Comparison of ENCODE assay signal across 8 cellular contexts in the genomic region with DNA sequence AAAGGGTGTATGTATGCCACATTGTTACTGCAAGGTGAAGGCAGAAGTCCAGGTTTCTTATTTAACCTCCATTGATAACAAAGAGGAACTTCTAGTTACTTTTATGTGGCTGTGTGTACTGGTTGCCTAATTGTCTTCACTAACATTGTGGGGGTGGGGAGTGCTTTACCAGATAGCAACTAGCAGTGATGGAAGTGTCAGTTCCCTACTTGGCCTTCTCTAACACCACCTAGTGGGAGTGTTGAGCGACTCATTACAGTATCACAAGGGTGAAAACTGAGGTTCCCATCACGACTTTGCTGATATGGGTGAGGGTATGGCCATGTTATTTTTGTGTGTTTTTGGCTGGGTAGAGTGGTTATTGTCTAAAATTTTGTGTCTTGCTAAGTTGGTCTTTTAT.
DNase-seq lines count a peak whose midpoint lies in the region; ATAC-seq and TF ChIP-seq lines count a peak whose summit lies in the region.

No MANE protein-coding gene starts in this region.

- H3K4me3 ChIP-seq in Caco-2 (ENCODE audit: low read depth, low read length) (no peak overlapping the region), left lung (no peak overlapping the region), ascending aorta (no peak overlapping the region)

- no peaks in the 10 kb centered on the region for H3K9me3 Mint-ChIP-seq in Caco-2 (ENCODE audit: unreplicated experiment)
- H3K9me3 Mint-ChIP-seq in activated naive CD4-positive, alpha-beta T cell treated with anti-CD3 and anti-CD28 coated beads for 36 hours = peaks cover 2% of the 10 kb centered on the region

- no peaks in the 10 kb centered on the region for H3K4me1 Mint-ChIP-seq in Caco-2 (ENCODE audit: low read depth, unreplicated experiment)
- H3K4me1 Mint-ChIP-seq in activated naive CD4-positive, alpha-beta T cell treated with anti-CD3 and anti-CD28 coated beads for 36 hours (ENCODE audit: low read depth) = no peaks in the 10 kb centered on the region

- ATAC-seq in GM21381 (IDR thresholded peaks at IDR 0.05; ENCODE audit: unreplicated experiment) (peak; percentile 57), HG03520 (IDR thresholded peaks at IDR 0.05; ENCODE audit: unreplicated experiment) (peak; percentile 96), left lung (peak; percentile 66)

- no peak overlapping the region for H3K27ac Mint-ChIP-seq in Caco-2 (ENCODE audit: unreplicated experiment)
- no peak overlapping the region for H3K27ac Mint-ChIP-seq in activated naive CD4-positive, alpha-beta T cell treated with anti-CD3 and anti-CD28 coated beads for 36 hours

- DNase-seq in Caco-2 (peak; percentile 61 to 65), SKM-1 (lab: John Stamatoyannopoulos, UW; ENCODE audit: unreplicated experiment) (peak; percentile 90), left lung (no peak), ascending aorta (ENCODE audit: low spot score in 2 of 2) (no peak), GDM1 (lab: John Stamatoyannopoulos, UW) (no peak)
- DNase-seq in activated naive CD4-positive, alpha-beta T cell treated with anti-CD3 and anti-CD28 coated beads for 36 hours = no peak

- H3K9me3 ChIP-seq in Caco-2 (no peaks in the 10 kb centered on the region), left lung (no peaks in the 10 kb centered on the region), ascending aorta (no peaks in the 10 kb centered on the region)

- H3K36me3 Mint-ChIP-seq in Caco-2 (ENCODE audit: insufficient read depth, unreplicated experiment) = no peaks in the 10 kb centered on the region
- no peaks in the 10 kb centered on the region for H3K36me3 Mint-ChIP-seq in activated naive CD4-positive, alpha-beta T cell treated with anti-CD3 and anti-CD28 coated beads for 36 hours (ENCODE audit: low read depth)

- POLR2A ChIA-PET in Caco-2 (lab: Charles Lee) = no interaction called here

- BruUV-seq in Caco-2 (replicated peaks; lab: Mats Ljungman, UMichigan) = no TSS peak

- no peaks in the 10 kb centered on the region for H3K27me3 Mint-ChIP-seq in Caco-2 (ENCODE audit: insufficient read depth, unreplicated experiment)
- H3K27me3 Mint-ChIP-seq in activated naive CD4-positive, alpha-beta T cell treated with anti-CD3 and anti-CD28 coated beads for 36 hours (ENCODE audit: low read depth) = no peaks in the 10 kb centered on the region

- no peak overlapping the region for H3K27ac ChIP-seq in left lung
- H3K27ac ChIP-seq in ascending aorta = no peak overlapping the region

- CTCF ChIA-PET in Caco-2 (lab: Charles Lee) = no interaction called here
- CTCF ChIA-PET in activated naive CD4-positive, alpha-beta T cell treated with anti-CD3 and anti-CD28 coated beads for 36 hours (lab: Charles Lee) = interaction anchor here (0.8 kb wide), 1 partner anchor 18 kb away, joined by 3 read pairs; no protein-coding TSS in a partner anchor

- no peak overlapping the region for H3K4me3 Mint-ChIP-seq in Caco-2 (ENCODE audit: unreplicated experiment)
- H3K4me3 Mint-ChIP-seq in activated naive CD4-positive, alpha-beta T cell treated with anti-CD3 and anti-CD28 coated beads for 36 hours = no peak overlapping the region

- H3K27me3 ChIP-seq in Caco-2 (replicated peaks; ENCODE audit: control insufficient read depth, insufficient read depth, low read length) (no peaks in the 10 kb centered on the region), left lung (no peaks in the 10 kb centered on the region), ascending aorta (no peaks in the 10 kb centered on the region)

- intact Hi-C loops in Caco-2 (cut with micrococcal nuclease; ENCODE audit: unreplicated experiment) (loop anchor here (1.0 kb wide), 2 partner anchors 130 to 184 kb away; no protein-coding TSS in a partner anchor), left lung (cut with DNase I) (no loop called here), ascending aorta (cut with DNase I) (no loop called here)
- intact Hi-C loops in activated naive CD4-positive, alpha-beta T cell treated with anti-CD3 and anti-CD28 coated beads for 36 hours (cut with micrococcal nuclease) = no loop called here

- no peaks in the 10 kb centered on the region for H3K4me1 ChIP-seq in Caco-2
- H3K4me1 ChIP-seq in left lung = no peaks in the 10 kb centered on the region
- no peaks in the 10 kb centered on the region for H3K4me1 ChIP-seq in ascending aorta

- peak; percentile 45 to 62 for TF ChIP-seq CTCF in Caco-2 (IDR thresholded peaks at IDR 0.05; ENCODE audit: insufficient read depth in 1 of 2, low read depth in 1 of 2, low read length in 1 of 2, severe bottlenecking in 1 of 2, unreplicated experiment in 1 of 2)
- TF ChIP-seq CTCF in left lung (IDR thresholded peaks at IDR 0.05) = no peak
- TF ChIP-seq CTCF in ascending aorta (IDR thresholded peaks at IDR 0.05) = no peak

- H3K36me3 ChIP-seq in Caco-2 (ENCODE audit: control insufficient read depth, insufficient read depth, low read length) = no peaks in the 10 kb centered on the region
- H3K36me3 ChIP-seq in left lung = no peaks in the 10 kb centered on the region
- H3K36me3 ChIP-seq in ascending aorta = no peaks in the 10 kb centered on the region

Comparison
In these comparisons a context has a peak if more than half of its experiments do, and no peak if none do; other contexts are left out.
1. DNase-seq: peak in Caco-2 (2 of 2) and SKM-1 (single experiment); none in left lung (0 of 2), activated naive CD4-positive, alpha-beta T cell treated with anti-CD3 and anti-CD28 coated beads for 36 hours (single experiment), ascending aorta (0 of 2) and GDM1 (single experiment).
2. CTCF ChIP-seq: peak in Caco-2 (2 of 2); none in left lung (0 of 2) and ascending aorta (0 of 3).
3. Peak in every context shown above with its lines, with median percentiles within 50 percentile points of each other: ATAC-seq.